ENCODE assay signal across 8 cellular contexts in genomic region chr17:6913608-6914443, GRCh38.
A peak's percentile ranks its signal among the peaks of the same experiment; 100 is the strongest.
DNase-seq lines count a peak whose midpoint lies in the region; ATAC-seq, FAIRE-seq and TF ChIP-seq lines count a peak whose summit lies in the region.

No MANE protein-coding gene starts in this region.

- peaks cover 87% of the 10 kb centered on the region for H3K27me3 ChIP-seq in endodermal cell (ENCODE audit: control insufficient read depth, insufficient read depth, low read length, poor library complexity, severe bottlenecking)

- DNase-seq in SKM-1 treated with dmso at 0.1 percent for 144 hours (lab: John Stamatoyannopoulos, UW; ENCODE audit: unreplicated experiment) (peak; percentile 22), SKM-1 (lab: John Stamatoyannopoulos, UW; ENCODE audit: unreplicated experiment) (no peak), NOMO-1 (lab: John Stamatoyannopoulos, UW; ENCODE audit: unreplicated experiment in 2 of 2) (peak; percentile 57 to 66), endodermal cell (peak; percentile 87), mucosa of gallbladder (ENCODE audit: low spot score) (peak; percentile 64), RCC 7860 (ENCODE audit: low spot score) (no peak)
- peak; percentile 88 for DNase-seq in activated CD8-positive, alpha-beta memory T cell treated with anti-CD3 and anti-CD28 coated beads, Interleukin-2, amount 10 ng/mL, durations not matched to agents 7 days and 5 days
- peak; percentile 66 to 73 for DNase-seq in stimulated activated CD8-positive, alpha-beta memory T cell treated with anti-CD3 and anti-CD28 coated beads, Interleukin-2, amount 100 ng/mL, for 48 hours (ENCODE audit: low read depth in 2 of 2)

- FAIRE-seq in RCC 7860 (lab: Jason Lieb, UNC), result no peak

- TF ChIP-seq CTCF in endodermal cell (conservative IDR thresholded peaks at IDR 0.05), result peak; percentile 81

- peak; percentile 86 for ATAC-seq in activated CD8-positive, alpha-beta memory T cell treated with anti-CD3 and anti-CD28 coated beads, Interleukin-2, amount 10 ng/mL, durations not matched to agents 7 days and 5 days

- H3K4me3 Mint-ChIP-seq in activated CD8-positive, alpha-beta memory T cell treated with anti-CD3 and anti-CD28 coated beads, Interleukin-2, amount 10 ng/mL, durations not matched to agents 7 days and 5 days, result peak overlapping the region; percentile 72
- no peak overlapping the region for H3K4me3 Mint-ChIP-seq in endodermal cell

- no peaks in the 10 kb centered on the region for H3K36me3 ChIP-seq in endodermal cell (ENCODE audit: control insufficient read depth, insufficient read depth, low read length)

- H3K4me3 ChIP-seq in endodermal cell (ENCODE audit: low read length), result no peak overlapping the region

- CTCF ChIA-PET in activated CD8-positive, alpha-beta memory T cell treated with anti-CD3 and anti-CD28 coated beads, Interleukin-2, amount 10 ng/mL, durations not matched to agents 7 days and 5 days (lab: Charles Lee), result interaction anchor here (0.6 to 4.9 kb wide), 31 partner anchors 9 to 1106 kb away, joined by 3 to 136 read pairs (median 4); partner anchors contain the start of genes BCL6B, RNASEK and SLC16A13

- no peaks in the 10 kb centered on the region for H3K4me1 ChIP-seq in endodermal cell (ENCODE audit: control insufficient read depth, insufficient read depth, low read length)

- peaks cover 16% of the 10 kb centered on the region for H3K27me3 Mint-ChIP-seq in activated CD8-positive, alpha-beta memory T cell treated with anti-CD3 and anti-CD28 coated beads, Interleukin-2, amount 10 ng/mL, durations not matched to agents 7 days and 5 days
- peaks cover 44% of the 10 kb centered on the region for H3K27me3 Mint-ChIP-seq in endodermal cell (ENCODE audit: insufficient read depth)

- 39 to 43% methylated on average over 23 to 32 of the region's 32 CpGs for WGBS in endodermal cell (ENCODE audit: insufficient coverage in 1 of 2, insufficient read length in 1 of 2), 2 experiments

- H3K9me3 Mint-ChIP-seq in activated CD8-positive, alpha-beta memory T cell treated with anti-CD3 and anti-CD28 coated beads, Interleukin-2, amount 10 ng/mL, durations not matched to agents 7 days and 5 days (ENCODE audit: low read depth), result no peaks in the 10 kb centered on the region
- peaks cover 40% of the 10 kb centered on the region for H3K9me3 Mint-ChIP-seq in endodermal cell

- H3K27ac Mint-ChIP-seq in activated CD8-positive, alpha-beta memory T cell treated with anti-CD3 and anti-CD28 coated beads, Interleukin-2, amount 10 ng/mL, durations not matched to agents 7 days and 5 days, result peak overlapping the region; percentile 54
- H3K27ac Mint-ChIP-seq in endodermal cell, result no peak overlapping the region

- no peak overlapping the region for H3K9ac ChIP-seq in endodermal cell (ENCODE audit: extremely low read depth, low read length, poor library complexity, severe bottlenecking)

- H3K9me3 ChIP-seq in endodermal cell (ENCODE audit: control insufficient read depth, low read length), result no peaks in the 10 kb centered on the region

- H3K4me1 Mint-ChIP-seq in activated CD8-positive, alpha-beta memory T cell treated with anti-CD3 and anti-CD28 coated beads, Interleukin-2, amount 10 ng/mL, durations not matched to agents 7 days and 5 days, result peaks cover 23% of the 10 kb centered on the region
- no peaks in the 10 kb centered on the region for H3K4me1 Mint-ChIP-seq in endodermal cell

- H3K27ac ChIP-seq in endodermal cell (ENCODE audit: low read depth, low read length), result no peak overlapping the region

- H3K36me3 Mint-ChIP-seq in activated CD8-positive, alpha-beta memory T cell treated with anti-CD3 and anti-CD28 coated beads, Interleukin-2, amount 10 ng/mL, durations not matched to agents 7 days and 5 days, result no peaks in the 10 kb centered on the region
- H3K36me3 Mint-ChIP-seq in endodermal cell (ENCODE audit: low read depth), result peaks cover 10% of the 10 kb centered on the region

Comparison
In these comparisons a context has a peak if more than half of its experiments do, and no peak if none do; other contexts are left out.
1. DNase-seq: peak in SKM-1 treated with dmso at 0.1 percent for 144 hours (single experiment), NOMO-1 (2 of 2), activated CD8-positive, alpha-beta memory T cell treated with anti-CD3 and anti-CD28 coated beads, Interleukin-2, amount 10 ng/mL, durations not matched to agents 7 days and 5 days (single experiment), endodermal cell (single experiment), mucosa of gallbladder (single experiment) and stimulated activated CD8-positive, alpha-beta memory T cell treated with anti-CD3 and anti-CD28 coated beads, Interleukin-2, amount 100 ng/mL, for 48 hours (2 of 2); none in SKM-1 (single experiment) and RCC 7860 (single experiment).